In genomic region chr13:44575035-44575434, GRCh38 we compare ENCODE assay signal across 8 cellular contexts. TPM values are rescaled to one million over a fixed set of nuclear protein-coding genes. Genes with fewer than 3 reads are reported as not detected.
A peak's percentile ranks its signal among the peaks of the same experiment; 100 is the strongest.
DNase-seq lines count a peak whose midpoint lies in the region; ATAC-seq and TF ChIP-seq lines count a peak whose summit lies in the region.

No MANE protein-coding gene starts in this region.

- ATAC-seq in DND-41 (ENCODE audit: insufficient read depth, low read depth) = no peak

- 88 to 92% methylated on average over 1 of the region's 1 CpG for WGBS in esophagus squamous epithelium, 2 donors
- 88% methylated on average over 1 of the region's 1 CpG for WGBS in prostate gland

- peaks cover 67% of the 10 kb centered on the region for H3K4me1 ChIP-seq in DND-41 (ENCODE audit: insufficient read depth, low read length)
- H3K4me1 ChIP-seq in SJCRH30 = peaks cover 9% of the 10 kb centered on the region
- H3K4me1 ChIP-seq in esophagus squamous epithelium = peaks cover 19 to 53% (median 27%) of the 10 kb centered on the region in 3 donors
- peaks cover 5% of the 10 kb centered on the region for H3K4me1 ChIP-seq in prostate gland (replicated peaks)

- no peak overlapping the region for H3K27ac ChIP-seq in DND-41 (ENCODE audit: low read length)
- H3K27ac ChIP-seq in SJCRH30 = no peak overlapping the region
- H3K27ac ChIP-seq in esophagus squamous epithelium = peak overlapping the region in 2 of 4 donors; percentile 96 to 99
- H3K27ac ChIP-seq in prostate gland = peak overlapping the region; percentile 98

- intact Hi-C loops in esophagus squamous epithelium (cut with DNase I) = loop anchor here (10.0 kb wide), 1 partner anchor 390 kb away; no protein-coding TSS in a partner anchor
- intact Hi-C loops in prostate gland (cut with DNase I) = loop anchor here (5.0 kb wide), 1 partner anchor 277 kb away; no protein-coding TSS in a partner anchor

- POLR2A ChIA-PET in HEK293T (lab: Yijun Ruan, JAX) = no interaction called here

- H3K27me3 ChIP-seq in DND-41 (ENCODE audit: insufficient read depth, low read length, poor library complexity) = no peaks in the 10 kb centered on the region
- no peaks in the 10 kb centered on the region for H3K27me3 ChIP-seq in SJCRH30
- no peaks in the 10 kb centered on the region for H3K27me3 ChIP-seq in esophagus squamous epithelium
- no peaks in the 10 kb centered on the region for H3K27me3 ChIP-seq in prostate gland (replicated peaks; ENCODE audit: insufficient read depth)

- no peaks in the 10 kb centered on the region for H3K9me3 ChIP-seq in DND-41 (ENCODE audit: insufficient read depth, low read length, severe bottlenecking)
- no peaks in the 10 kb centered on the region for H3K9me3 ChIP-seq in SJCRH30 (replicated peaks)
- H3K9me3 ChIP-seq in esophagus squamous epithelium = no peaks in the 10 kb centered on the region
- H3K9me3 ChIP-seq in prostate gland = no peaks in the 10 kb centered on the region

- TF ChIP-seq CTCF in DND-41 (IDR thresholded peaks at IDR 0.05; ENCODE audit: borderline replicate concordance, extremely low read depth, low read length, poor library complexity, severe bottlenecking) (no peak), esophagus squamous epithelium (IDR thresholded peaks at IDR 0.05) (no peak), prostate gland (IDR thresholded peaks at IDR 0.05) (no peak)

- H3K4me3 ChIP-seq in DND-41 (ENCODE audit: low read depth in 1 of 2, low read length in 2 of 2) (peak overlapping the region in 1 of 2 experiments; percentile 69; a peak in 2 of 4 replicates), SJCRH30 (peak overlapping the region; percentile 90), esophagus squamous epithelium (peak overlapping the region in 3 of 4 donors; percentile 93 to 97 (median 94)), prostate gland (peak overlapping the region; percentile 90 to 97)

- peak overlapping the region; percentile 95 for H3K9ac ChIP-seq in DND-41 (ENCODE audit: low read depth, low read length)

- peak overlapping the region; percentile 71 for H3K4me2 ChIP-seq in DND-41 (ENCODE audit: insufficient read depth, low read length)

- peaks cover 42% of the 10 kb centered on the region for H3K79me2 ChIP-seq in DND-41 (ENCODE audit: insufficient read depth, low read length)

- TF ChIP-seq POLR2A in esophagus squamous epithelium (IDR thresholded peaks at IDR 0.05) (no peak), prostate gland (IDR thresholded peaks at IDR 0.05) (no peak)

- H3K36me3 ChIP-seq in DND-41 (ENCODE audit: insufficient read depth, low read length) (peaks cover 16% of the 10 kb centered on the region), SJCRH30 (no peaks in the 10 kb centered on the region), esophagus squamous epithelium (no peaks in the 10 kb centered on the region), prostate gland (no peaks in the 10 kb centered on the region)

- CTCF ChIA-PET in HEK293T (lab: Yijun Ruan, JAX) = interaction anchor here (0.6 kb wide), 1 partner anchor 105 kb away, joined by 3 read pairs; no protein-coding TSS in a partner anchor

- H2AFZ ChIP-seq in DND-41 (ENCODE audit: low read depth, low read length) = no peak overlapping the region

- DNase-seq in DND-41 (no peak), SJCRH30 (no peak), esophagus squamous epithelium (lab: John Stamatoyannopoulos, UW) (no peak), prostate gland (ENCODE audit: low spot score) (no peak), HEK293T (ENCODE audit: extremely low spot score) (no peak), A172 (ENCODE audit: low spot score) (no peak), OCI-M2 (lab: John Stamatoyannopoulos, UW; ENCODE audit: unreplicated experiment) (no peak)
- DNase-seq in stimulated activated CD4-positive, alpha-beta T cell treated with anti-CD3 and anti-CD28 coated beads, Interleukin-2, amount 100 ng/mL, for 48 hours = no peak

- peaks cover 24% of the 10 kb centered on the region for H4K20me1 ChIP-seq in DND-41 (ENCODE audit: insufficient read depth, low read length)

TF ChIP-seq in HEK293T, 16 proteins besides CTCF, POLR2A, EP300 and RAD21:
- TF ChIP-seq, protein P1, sequence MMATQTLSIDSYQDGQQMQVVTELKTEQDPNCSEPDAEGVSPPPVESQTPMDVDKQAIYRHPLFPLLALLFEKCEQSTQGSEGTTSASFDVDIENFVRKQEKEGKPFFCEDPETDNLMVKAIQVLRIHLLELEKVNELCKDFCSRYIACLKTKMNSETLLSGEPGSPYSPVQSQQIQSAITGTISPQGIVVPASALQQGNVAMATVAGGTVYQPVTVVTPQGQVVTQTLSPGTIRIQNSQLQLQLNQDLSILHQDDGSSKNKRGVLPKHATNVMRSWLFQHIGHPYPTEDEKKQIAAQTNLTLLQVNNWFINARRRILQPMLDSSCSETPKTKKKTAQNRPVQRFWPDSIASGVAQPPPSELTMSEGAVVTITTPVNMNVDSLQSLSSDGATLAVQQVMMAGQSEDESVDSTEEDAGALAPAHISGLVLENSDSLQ (IDR thresholded peaks at IDR 0.05) = no peak
- TF ChIP-seq NFRKB (IDR thresholded peaks at IDR 0.05) (no peak), SP1 (IDR thresholded peaks at IDR 0.05) (no peak), LEF1 (IDR thresholded peaks at IDR 0.05; ENCODE audit: borderline replicate concordance) (no peak), CTBP1 (IDR thresholded peaks at IDR 0.05; ENCODE audit: borderline replicate concordance) (no peak), TARDBP (IDR thresholded peaks at IDR 0.05) (no peak), ZNF384 (IDR thresholded peaks at IDR 0.05) (no peak), ARNT (IDR thresholded peaks at IDR 0.05) (no peak), L3MBTL2 (conservative IDR thresholded peaks at IDR 0.05) (no peak)

RNA-seq across cellular contexts. Expression of gene TSC22D1, which starts 1.1 kb away (rescaled TPM):
- 23.6 and 28.0 TPM in 2 replicates for total RNA-seq in SJCRH30 (2014; rRNA removed; shearing (Covaris generic))
- total RNA-seq in esophagus squamous epithelium (100 to 1,000 TPM in 1 of 4 donors, 10 to 100 TPM in 3; 18.8 to 103 (median 35.1) TPM), prostate gland (100 to 1,000 TPM; 185 to 237 TPM)
- 35.6 and 37.2 TPM in 2 replicates for total RNA-seq in A172 (2014; rRNA removed; shearing (Covaris generic))

Comparison
In these comparisons a context has a peak if more than half of its experiments do, and no peak if none do; other contexts are left out.
1. H3K27ac ChIP-seq: peak in prostate gland (2 of 2); none in DND-41 (single experiment) and SJCRH30 (single experiment).